1 cellular context compared by ENCODE assay signal in genomic region chr3:39106281-39107055, GRCh38.
A peak's percentile ranks its signal among the peaks of the same experiment; 100 is the strongest.
TF ChIP-seq lines count a peak whose summit lies in the region.

No MANE protein-coding gene starts in this region.

TF ChIP-seq in K562, 482 proteins besides CTCF, POLR2A, EP300 and RAD21 (continued from another document):
- TF ChIP-seq RREB1 (CRISPR knock-in tag; IDR thresholded peaks at IDR 0.05) (no peak), MITF (IDR thresholded peaks at IDR 0.05) (no peak), ZC3H11A (IDR thresholded peaks at IDR 0.05; ENCODE audit: low read depth, low read length) (no peak), ZNF75A (CRISPR knock-in tag; IDR thresholded peaks at IDR 0.05) (no peak), ZNF449 (CRISPR knock-in tag; IDR thresholded peaks at IDR 0.05) (no peak), USF1 (CRISPR knock-in tag; IDR thresholded peaks at IDR 0.05) (peak; percentile 22; the same call in 1 of the 2 replicates), MYNN (IDR thresholded peaks at IDR 0.05) (no peak), MYNN (CRISPR knock-in tag; IDR thresholded peaks at IDR 0.05) (0 out of 2 replicates have a peak, but pooled peaks have one; percentile 32), IRF1 (CRISPR knock-in tag; IDR thresholded peaks at IDR 0.05; ENCODE audit: borderline replicate concordance) (no peak), HDAC8 (tag; IDR thresholded peaks at IDR 0.05) (no peak)
TF ChIP-seq in K562: peak in this region for 25.
